Comparison of ENCODE assay signal across 22 cellular contexts in genomic region chrX:132331000-132331399, GRCh38.
"Had no signal": no experiment of that assay in that cellular context is flagged by ENCODE, and none has a peak within 500 bp of the region (broad histone marks: within the 10 kb centered on the region; RNA-seq: fewer than 3 reads in every experiment).

No MANE protein-coding gene starts in this region.

- DNase-seq: Kasumi-1, MV-4-11, NCI-H1048, NCI-H1105, NCI-H1417, NCI-H146, NCI-H1694 treated with DMSO at 0.1 percent for 48 hours, NCI-H1930, NCI-H2081, NCI-H2107, NCI-H2227 treated with DMSO at 0.1 percent for 48 hours, NCI-H524, NCI-H526 treated with DMSO at 0.1 percent for 48 hours, NCI-H748 treated with DMSO at 0.1 percent for 48 hours, SHP77, SK-N-SH, SW 1271 had no signal

- H3K27ac ChIP-seq: HL-60, KMS-11, RWPE1 had no signal

- H3K9me2 ChIP-seq: SK-N-SH had no signal

- FAIRE-seq: HTR-8/SVneo, RCC 7860 had no signal

- H3K4me2 ChIP-seq: KMS-11, SK-N-SH had no signal

- H3K9me3 ChIP-seq: SK-N-SH had no signal

- H3K9ac ChIP-seq: KMS-11, SK-N-SH had no signal
